11 cellular contexts compared by ENCODE assay signal in the genomic region with DNA sequence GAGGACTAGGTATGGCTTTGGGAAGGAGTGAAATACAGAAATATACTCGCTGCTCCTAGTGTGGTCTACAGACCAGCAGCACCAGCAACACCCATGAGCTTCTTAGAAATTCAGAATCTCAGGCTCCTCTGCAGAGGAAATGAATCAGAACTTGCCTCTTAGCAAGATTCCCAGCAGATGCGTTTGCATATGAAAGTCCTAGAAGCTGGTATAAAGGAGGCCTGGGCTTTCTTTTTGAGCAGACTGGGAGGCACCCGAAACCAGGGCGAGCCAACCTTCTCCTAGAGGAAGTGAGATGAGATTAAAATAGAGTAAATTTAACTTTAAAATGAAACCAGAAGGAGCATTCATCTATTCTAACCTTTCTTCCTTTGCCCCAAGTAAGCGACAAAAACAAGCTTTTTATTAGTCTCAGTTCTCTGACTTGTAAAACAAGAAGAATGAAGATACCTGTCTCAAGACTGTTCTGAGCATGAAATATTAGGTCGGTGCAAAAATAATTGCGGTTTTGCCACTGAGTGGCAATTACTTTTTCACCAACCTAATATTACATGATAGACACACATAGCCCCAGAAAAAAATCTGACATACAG.
DNase-seq lines count a peak whose midpoint lies in the region; ATAC-seq, FAIRE-seq and TF ChIP-seq lines count a peak whose summit lies in the region.
"Had no signal": no experiment of that assay in that cellular context is flagged by ENCODE, and none has a peak within 500 bp of the region (broad histone marks: within the 10 kb centered on the region; RNA-seq: fewer than 3 reads in every experiment).

No MANE protein-coding gene starts in this region.

- TF ChIP-seq CTCF in endodermal cell (conservative IDR thresholded peaks at IDR 0.05): no peak

- H3K9me3 ChIP-seq in endodermal cell (ENCODE audit: control insufficient read depth, low read length): no peaks in the 10 kb centered on the region

- no peaks in the 10 kb centered on the region for H3K36me3 Mint-ChIP-seq in endodermal cell (ENCODE audit: low read depth)

- no peak overlapping the region for H3K4me3 Mint-ChIP-seq in endodermal cell

- no peak for DNase-seq in GM18507 (ENCODE audit: extremely low spot score, insufficient read length, low read depth)
- DNase-seq in endodermal cell: peak; percentile 72
- no peak for DNase-seq in activated naive CD4-positive, alpha-beta T cell (lab: John Stamatoyannopoulos, UW)
- DNase-seq in RKO (ENCODE audit: low spot score): no peak
- no peak for DNase-seq in activated CD4-positive, alpha-beta T cell treated with anti-CD3 and anti-CD28 coated beads for 48 hours
- DNase-seq in inferior parietal cortex (ENCODE audit: extremely low spot score): no peak
- DNase-seq: activated naive CD4-positive, alpha-beta T cell treated with Interleukin-2 at 50 U/mL for 16 hours; stimulated activated CD4-positive, alpha-beta T cell treated with anti-CD3 and anti-CD28 coated beads, Interleukin-4, amount 100 ng/mL, for 1 hour had no signal

- H3K9ac ChIP-seq in endodermal cell (ENCODE audit: extremely low read depth, low read length, poor library complexity, severe bottlenecking): no peak overlapping the region

- no peak overlapping the region for H3K4me3 ChIP-seq in endodermal cell (ENCODE audit: low read length)

- H3K27me3 Mint-ChIP-seq in endodermal cell (ENCODE audit: insufficient read depth): peaks cover 7% of the 10 kb centered on the region

- no peaks in the 10 kb centered on the region for H3K27me3 ChIP-seq in endodermal cell (ENCODE audit: control insufficient read depth, insufficient read depth, low read length, poor library complexity, severe bottlenecking)

- no peaks in the 10 kb centered on the region for H3K36me3 ChIP-seq in endodermal cell (ENCODE audit: control insufficient read depth, insufficient read depth, low read length)

- ATAC-seq in GM21526 (IDR thresholded peaks at IDR 0.05; ENCODE audit: low FRiP score, unreplicated experiment): peak; percentile 87
- peak; percentile 70 for ATAC-seq in HG03175 (IDR thresholded peaks at IDR 0.05; ENCODE audit: unreplicated experiment)
- ATAC-seq: esophagus mucosa had no signal

- peak; percentile 80 for FAIRE-seq in GM18507 (lab: Jason Lieb, UNC)

- no peak overlapping the region for H3K27ac ChIP-seq in endodermal cell (ENCODE audit: low read depth, low read length)

- 31 to 38% methylated on average over 5 to 6 of the region's 7 CpGs for WGBS in endodermal cell (ENCODE audit: insufficient coverage in 1 of 2, insufficient read length in 1 of 2), 2 experiments

- H3K27ac Mint-ChIP-seq in endodermal cell: no peak overlapping the region

- peaks cover 54% of the 10 kb centered on the region for H3K4me1 Mint-ChIP-seq in endodermal cell

- H3K4me1 ChIP-seq in endodermal cell (ENCODE audit: control insufficient read depth, insufficient read depth, low read length): peaks cover 28% of the 10 kb centered on the region

- H3K9me3 Mint-ChIP-seq in endodermal cell: no peaks in the 10 kb centered on the region
